11 cellular contexts compared by ENCODE assay signal in the genomic region with DNA sequence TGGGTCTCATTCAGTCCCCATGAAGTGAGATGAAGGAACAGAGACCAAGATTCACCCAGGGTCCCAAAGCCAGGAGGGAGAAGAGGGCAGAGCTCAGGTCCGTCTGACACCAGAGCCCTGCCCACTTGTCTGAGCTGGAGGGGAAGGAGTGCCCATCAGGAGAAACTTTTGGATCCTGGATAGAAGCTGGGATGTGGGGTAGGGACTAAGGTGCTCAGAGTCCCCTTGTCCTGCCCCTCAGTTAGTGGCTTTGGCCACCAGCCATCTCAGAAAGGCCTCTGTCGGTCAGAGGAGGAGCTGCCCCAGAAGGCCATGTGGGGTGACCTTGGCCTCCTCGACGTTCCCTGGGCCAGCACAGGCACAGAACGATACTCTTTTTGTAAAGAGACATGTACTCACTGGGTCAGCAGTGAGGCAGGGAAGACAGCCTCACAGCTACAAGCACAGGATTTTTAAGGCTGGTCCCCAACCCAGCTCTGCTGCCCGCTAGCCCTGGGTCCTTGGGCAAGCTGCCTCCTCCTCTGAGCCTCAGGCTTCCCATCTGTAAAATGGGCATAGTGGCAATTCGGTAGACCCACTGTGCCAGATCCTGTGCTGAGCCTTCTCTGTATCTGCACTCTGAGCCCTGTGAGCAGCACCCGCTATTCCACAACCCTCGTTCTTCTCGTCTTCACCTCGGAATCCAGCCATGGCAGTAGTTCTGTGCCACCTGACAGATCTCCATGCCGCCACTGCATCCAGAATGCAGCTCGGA. TPM values are rescaled to one million over a fixed set of nuclear protein-coding genes. Genes with fewer than 3 reads are reported as not detected.
DNase-seq lines count a peak whose midpoint lies in the region; TF ChIP-seq lines count a peak whose summit lies in the region.
"Had no signal": no experiment of that assay in that cellular context is flagged by ENCODE, and none has a peak within 500 bp of the region (broad histone marks: within the 10 kb centered on the region; RNA-seq: fewer than 3 reads in every experiment).

No MANE protein-coding gene starts in this region.

- H3K27ac ChIP-seq in breast epithelium (peak overlapping the region; percentile 77 to 92), muscle layer of duodenum (ENCODE audit: low read length) (peak overlapping the region; percentile 62), transverse colon (peak overlapping the region; percentile 69 to 81 (median 76))
- H3K27ac ChIP-seq: 22Rv1 had no signal

- H3K36me3 Mint-ChIP-seq in T-helper 2 cell treated with Interferon-gamma antibody and Interleukin-4, amounts not matched to agents 5 μg/mL and 100 μg/mL, for 36 hours (ENCODE audit: low read depth), result peaks cover 3% of the 10 kb centered on the region

- 74% methylated on average over 13 of the region's 13 CpGs; no CpG with 5 or more reads in 1 of the 2 donors for WGBS in transverse colon (ENCODE audit: low coverage in 1 of 2), 2 donors

- in situ Hi-C loops in transverse colon (cut with MboI; ENCODE audit: low pct_ligation_motif_present in 1 of 4, low pct_unique_long_range_greater_than_20kb in 1 of 4, low sequenced_read_pairs in 3 of 4), result no loop called here

- H3K4me3 ChIP-seq in breast epithelium, result no peak overlapping the region
- no peak overlapping the region for H3K4me3 ChIP-seq in muscle layer of duodenum (ENCODE audit: low read depth in 1 of 2, low read length in 2 of 2)
- no peak overlapping the region for H3K4me3 ChIP-seq in transverse colon

- no peak for DNase-seq in T-helper 2 cell treated with Interferon-gamma antibody and Interleukin-4, amounts not matched to agents 5 μg/mL and 100 μg/mL, for 36 hours (ENCODE audit: low spot score)
- DNase-seq in T-helper 2 cell, result no peak
- DNase-seq in breast epithelium (ENCODE audit: low spot score in 2 of 2), result no peak
- no peak for DNase-seq in transverse colon
- DNase-seq in NCI-H2029 treated with DMSO at 0.1 percent for 48 hours (lab: John Stamatoyannopoulos, UW), result no peak
- DNase-seq in stimulated activated CD4-positive, alpha-beta T cell treated with anti-CD3 and anti-CD28 coated beads, Interleukin-4, amount 100 ng/mL, for 24 hours, result no peak
- DNase-seq in DMS79 (lab: John Stamatoyannopoulos, UW), result no peak
- DNase-seq: NCI-H187 treated with DMSO at 0.1 percent for 48 hours had no signal

- peak overlapping the region; percentile 43 for H3K27ac Mint-ChIP-seq in T-helper 2 cell treated with Interferon-gamma antibody and Interleukin-4, amounts not matched to agents 5 μg/mL and 100 μg/mL, for 36 hours

- peaks cover 7% of the 10 kb centered on the region for H3K9me3 Mint-ChIP-seq in T-helper 2 cell treated with Interferon-gamma antibody and Interleukin-4, amounts not matched to agents 5 μg/mL and 100 μg/mL, for 36 hours

- H3K36me3 ChIP-seq in breast epithelium (no peaks in the 10 kb centered on the region), muscle layer of duodenum (ENCODE audit: control insufficient read depth in 1 of 2, insufficient read depth in 2 of 2, low read length in 2 of 2) (no peaks in the 10 kb centered on the region), transverse colon (no peaks in the 10 kb centered on the region)

- TF ChIP-seq CTCF in breast epithelium (IDR thresholded peaks at IDR 0.05) (no peak), transverse colon (IDR thresholded peaks at IDR 0.05) (no peak)

- TF ChIP-seq POLR2A in breast epithelium (IDR thresholded peaks at IDR 0.05) (no peak), transverse colon (IDR thresholded peaks at IDR 0.05) (no peak)

- H3K27me3 ChIP-seq in breast epithelium (no peaks in the 10 kb centered on the region), muscle layer of duodenum (ENCODE audit: low read depth, low read length) (no peaks in the 10 kb centered on the region), transverse colon (peaks cover 23% of the 10 kb centered on the region)

- peaks cover 19% of the 10 kb centered on the region for H3K4me1 Mint-ChIP-seq in T-helper 2 cell treated with Interferon-gamma antibody and Interleukin-4, amounts not matched to agents 5 μg/mL and 100 μg/mL, for 36 hours (ENCODE audit: low read depth)

- peaks cover 23% of the 10 kb centered on the region for H3K27me3 Mint-ChIP-seq in T-helper 2 cell treated with Interferon-gamma antibody and Interleukin-4, amounts not matched to agents 5 μg/mL and 100 μg/mL, for 36 hours (ENCODE audit: low read depth)

- peaks cover 5 to 9% of the 10 kb centered on the region in 2 donors for H3K4me1 ChIP-seq in breast epithelium
- H3K4me1 ChIP-seq in muscle layer of duodenum (ENCODE audit: control insufficient read depth in 1 of 2, insufficient read depth in 2 of 2, low read length in 2 of 2), result peaks cover 12 to 30% of the 10 kb centered on the region in 2 donors
- peaks cover 12 to 34% (median 28%) of the 10 kb centered on the region in 4 donors for H3K4me1 ChIP-seq in transverse colon

- H3K9me3 ChIP-seq in breast epithelium (no peaks in the 10 kb centered on the region), muscle layer of duodenum (ENCODE audit: control insufficient read depth in 1 of 2, low read length in 2 of 2) (no peaks in the 10 kb centered on the region), transverse colon (no peaks in the 10 kb centered on the region)

- intact Hi-C loops in breast epithelium (cut with DNase I; ENCODE audit: low total_unique reads) (no loop called here), transverse colon (cut with DNase I; ENCODE audit: low total_unique reads) (no loop called here)

- no peak overlapping the region for H3K4me3 Mint-ChIP-seq in T-helper 2 cell treated with Interferon-gamma antibody and Interleukin-4, amounts not matched to agents 5 μg/mL and 100 μg/mL, for 36 hours

- no peak for TF ChIP-seq EP300 in transverse colon (IDR thresholded peaks at IDR 0.05; ENCODE audit: low read depth)

RNA-seq across cellular contexts. Expression of a gene that starts 49.4 kb away (rescaled TPM):
- total RNA-seq in breast epithelium, result under 1 TPM in 1 of 3 donors, not detected in 2; 0.48 TPM
- total RNA-seq in transverse colon, result not detected
- total RNA-seq: HT1080 had no signal

RNA-seq across cellular contexts. Expression of a gene that starts 54.5 kb away (rescaled TPM):
- total RNA-seq in breast epithelium (10 to 100 TPM; 17.8 to 31.1 (median 27.4) TPM), transverse colon (10 to 100 TPM; 11.3 to 19.1 (median 14.3) TPM)
